Comparison of ENCODE assay signal across 8 cellular contexts in genomic region chr11:62123669-62124185, GRCh38. TPM values are rescaled to one million over a fixed set of nuclear protein-coding genes. Genes with fewer than 3 reads are reported as not detected.
DNase-seq lines count a peak whose midpoint lies in the region; FAIRE-seq and TF ChIP-seq lines count a peak whose summit lies in the region.

INCENP (plus strand) TSS chr11:62124011; CDS start chr11:62128162, 4,151 bp downstream.

- H2BK120ac ChIP-seq in neuronal stem cell (ENCODE audit: low read depth, low read length) = peak within 1 kb of the TSS; percentile 84

- peak within 1 kb of the TSS; percentile 53 for H3K27ac ChIP-seq in neuronal stem cell (replicated peaks; ENCODE audit: low read length)

- POLR2A ChIA-PET in HEK293T (lab: Yijun Ruan, JAX) = interaction anchor here (0.8 to 1.4 kb wide), 5 partner anchors 8 to 331 kb away, joined by 3 read pairs; partner anchors contain the start of genes FEN1 and TMEM258

- peak within 1 kb of the TSS; percentile 40 for H3K23ac ChIP-seq in neuronal stem cell (ENCODE audit: low read depth, low read length, poor library complexity)

- H2AFZ ChIP-seq in neuronal stem cell (ENCODE audit: low read length) = peak within 1 kb of the TSS; percentile 89

- DNase-seq in GM03348 (ENCODE audit: low spot score) (peak; percentile 99), HEK293T (ENCODE audit: extremely low spot score) (peak; percentile 96), MV-4-11 (lab: John Stamatoyannopoulos, UW) (peak; percentile 99), SK-MEL-5 (ENCODE audit: low read depth, low spot score) (peak; percentile 98), frontal cortex (ENCODE audit: low spot score in 2 of 2) (peak; percentile 90 to 94), neuronal stem cell (ENCODE audit: low spot score) (peak; percentile 97)
- peak; percentile 96 for DNase-seq in activated naive CD4-positive, alpha-beta T cell treated with Interleukin-2 at 50 U/mL for 16 hours

- H3K4me1 ChIP-seq in neuronal stem cell (ENCODE audit: control insufficient read depth in 2 of 2, insufficient read depth in 1 of 2, low read depth in 1 of 2, low read length in 2 of 2) = peaks cover 10 to 13% of the 10 kb centered on the region in 2 donors

- H2AK5ac ChIP-seq in neuronal stem cell (ENCODE audit: low read depth, low read length) = peak within 1 kb of the TSS; percentile 72

- H3K4ac ChIP-seq in neuronal stem cell (ENCODE audit: low read length) = no peak within 1 kb of the TSS

- no peak for TF ChIP-seq CTCF in subcutaneous adipose tissue (IDR thresholded peaks at IDR 0.05; ENCODE audit: low read depth)

- peak within 1 kb of the TSS; percentile 56 for H4K91ac ChIP-seq in neuronal stem cell (ENCODE audit: low read depth, low read length, poor library complexity)

- peaks cover 6 to 28% of the 10 kb centered on the region in 2 donors for H3K36me3 ChIP-seq in neuronal stem cell (replicated peaks in 1 of 2; ENCODE audit: control insufficient read depth in 2 of 2, insufficient read depth in 2 of 2, low read length in 2 of 2)

- no peak within 1 kb of the TSS for H4K8ac ChIP-seq in neuronal stem cell (ENCODE audit: low read depth, low read length)

- H2BK5ac ChIP-seq in neuronal stem cell (ENCODE audit: low read length) = peak within 1 kb of the TSS; percentile 84

- CTCF ChIA-PET in HEK293T (lab: Yijun Ruan, JAX) = interaction anchor here (0.6 to 1.6 kb wide), 4 partner anchors 16 to 272 kb away, joined by 3 to 5 read pairs (median 4); no protein-coding TSS in a partner anchor

- peak within 1 kb of the TSS; percentile 73 for H2BK15ac ChIP-seq in neuronal stem cell (ENCODE audit: low read length)

- in situ Hi-C loops in SK-MEL-5 (cut with HindIII; ENCODE audit: low pct_unique_long_range_greater_than_20kb, low sequenced_read_pairs) = no loop called here

- no CpG with 5 or more reads among the region's 39 CpGs for WGBS in neuronal stem cell (ENCODE audit: extremely low coverage in 2 of 2, insufficient read length in 2 of 2, insufficient replicate concordance in 1 of 2), 2 donors

- H3K4me3 ChIP-seq in neuronal stem cell (ENCODE audit: low read length in 2 of 2) = peak within 1 kb of the TSS; percentile 93 to 100

- H3K9me3 ChIP-seq in neuronal stem cell (replicated peaks in 1 of 2; ENCODE audit: control insufficient read depth in 2 of 2, insufficient read depth in 1 of 2, low read depth in 1 of 2, low read length in 2 of 2) = no peaks in the 10 kb centered on the region

- H3K79me1 ChIP-seq in neuronal stem cell (ENCODE audit: low read depth, low read length) = peaks cover 8% of the 10 kb centered on the region

- H3K9ac ChIP-seq in neuronal stem cell (ENCODE audit: low read depth, low read length, poor library complexity) = peak within 1 kb of the TSS; percentile 96

- H3K4me2 ChIP-seq in neuronal stem cell (ENCODE audit: insufficient read depth, low read length, poor library complexity, severe bottlenecking) = peak within 1 kb of the TSS; percentile 72

- peak within 1 kb of the TSS; percentile 93 for H3K18ac ChIP-seq in neuronal stem cell (ENCODE audit: low read length)

- H2BK12ac ChIP-seq in neuronal stem cell (ENCODE audit: low read length) = no peak within 1 kb of the TSS

- H3K27me3 ChIP-seq in neuronal stem cell (ENCODE audit: control insufficient read depth in 3 of 3, insufficient read depth in 3 of 3, low read depth in 1 of 3, low read length in 3 of 3) = no peaks in the 10 kb centered on the region

- peak within 1 kb of the TSS; percentile 63 for H3K14ac ChIP-seq in neuronal stem cell (ENCODE audit: low read length)

- FAIRE-seq in frontal cortex (lab: Jason Lieb, UNC) = peak; percentile 97

TF ChIP-seq in HEK293T, 16 proteins besides CTCF, POLR2A, EP300 and RAD21:
- TF ChIP-seq LEF1 (IDR thresholded peaks at IDR 0.05; ENCODE audit: borderline replicate concordance) (no peak), L3MBTL2 (conservative IDR thresholded peaks at IDR 0.05) (peak; percentile 73), ELF4 (IDR thresholded peaks at IDR 0.05) (peak; percentile 81), HDGF (IDR thresholded peaks at IDR 0.05; ENCODE audit: borderline replicate concordance) (no peak), ZNF384 (IDR thresholded peaks at IDR 0.05) (no peak), PKNOX1 (IDR thresholded peaks at IDR 0.05) (peak; percentile 98), FOXM1 (IDR thresholded peaks at IDR 0.05; ENCODE audit: borderline replicate concordance) (peak; percentile 99)

RNA-seq across cellular contexts. Expression of gene INCENP, which starts in this region (rescaled TPM):
- 54.5 and 61.8 TPM in 2 replicates for total RNA-seq in SK-MEL-5 (2014; rRNA removed; shearing (Covaris generic))
- polyA plus RNA-seq in SK-MEL-5 (2015; cell fraction: cytosol; rRNA removed) = 66.3 and 84.2 TPM in 2 replicates
- polyA plus RNA-seq in SK-MEL-5 (2015; cell fraction: nucleus; rRNA removed) = 61.9 and 70.5 TPM in 2 replicates
- total RNA-seq in frontal cortex (22.0 TPM), subcutaneous adipose tissue (10 to 100 TPM in 3 of 4 donors, 1 to 10 TPM in 1; 8.8 to 15.0 (median 12.3) TPM)
- 57.5 TPM for polyA plus RNA-seq in neuronal stem cell (2013, experiment 1 of 2)
- polyA plus RNA-seq in neuronal stem cell (2013, experiment 2 of 2) = 59.1 TPM

Comparison
In these comparisons a context has a peak if more than half of its experiments do, and no peak if none do; other contexts are left out.
1. Peak in every context shown above with its lines: DNase-seq, H3K4me3 ChIP-seq and H3K27ac ChIP-seq.